In the genomic region with DNA sequence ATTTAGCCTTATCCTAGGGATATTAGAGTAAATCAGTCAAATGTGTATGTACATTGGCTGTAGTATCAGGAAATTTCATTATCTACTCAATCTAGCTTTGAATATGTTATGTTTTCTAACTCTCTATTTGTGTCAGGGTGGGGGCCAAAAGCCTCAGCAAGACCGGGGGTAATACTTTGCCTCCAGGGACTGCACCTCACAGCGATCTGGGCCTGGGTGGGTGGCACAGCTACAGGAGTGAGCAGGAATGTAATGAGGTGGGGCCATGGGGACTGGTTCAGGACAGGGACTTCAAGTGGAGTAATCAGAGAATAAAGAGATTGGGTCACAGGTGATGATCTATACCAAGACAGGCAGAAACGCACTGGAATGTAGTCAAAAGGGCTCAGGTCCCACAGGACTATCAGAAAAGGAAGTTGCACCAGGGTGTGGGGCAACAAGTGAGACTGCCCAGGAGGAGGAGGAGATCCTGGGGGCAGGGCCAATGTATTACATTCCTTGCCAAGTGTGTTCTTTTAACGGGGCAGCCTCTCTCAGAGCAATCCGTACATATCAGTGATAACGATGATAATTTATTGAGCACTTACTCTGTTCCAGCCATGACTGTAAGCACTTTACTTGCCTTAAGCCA, we compare ENCODE assay signal across 18 cellular contexts. TPM values are rescaled to one million over a fixed set of nuclear protein-coding genes. Genes with fewer than 3 reads are reported as not detected.
DNase-seq lines count a peak whose midpoint lies in the region; ATAC-seq and TF ChIP-seq lines count a peak whose summit lies in the region.
"Had no signal": no experiment of that assay in that cellular context is flagged by ENCODE, and none has a peak within 500 bp of the region (broad histone marks: within the 10 kb centered on the region; RNA-seq: fewer than 3 reads in every experiment).

No MANE protein-coding gene starts in this region.

- H3K4me3 ChIP-seq in NB4 (ENCODE audit: low read depth, low read length) (peak overlapping the region; percentile 16), esophagus (ENCODE audit: low read depth in 1 of 2, low read length in 2 of 2) (no peak overlapping the region), OCI-LY7 (ENCODE audit: low read depth, low read length, poor library complexity, severe bottlenecking) (no peak overlapping the region), A673 (ENCODE audit: low read depth, low read length, poor library complexity, severe bottlenecking) (no peak overlapping the region)
- H3K4me3 ChIP-seq: psoas muscle had no signal

- ATAC-seq in stimulated activated memory B cell treated with anti-CD40 and anti-IgM and Interleukin-4, amounts not matched to agents 10 μg/mL and 1 μg/mL and 100 μg/mL, for 72 hours = peak; percentile 47
- ATAC-seq: activated T-cell treated with anti-CD3 and anti-CD28 coated beads, Interleukin-2, amount 50 U/mL, for 4 hours; left lobe of liver; psoas muscle had no signal

- WGBS in esophagus, 2 donors = 76 to 87% methylated on average over 6 of the region's 6 CpGs

- peak overlapping the region; percentile 40 to 69 for H3K27ac ChIP-seq in esophagus (ENCODE audit: low read depth in 2 of 2, low read length in 1 of 2)
- H3K27ac ChIP-seq in OCI-LY7 (ENCODE audit: low read depth, low read length, poor library complexity, severe bottlenecking) = no peak overlapping the region
- H3K27ac ChIP-seq in A673 (ENCODE audit: low read depth, low read length, poor library complexity, severe bottlenecking) = no peak overlapping the region
- H3K27ac ChIP-seq: 22Rv1, psoas muscle had no signal

- CTCF ChIA-PET in OCI-LY7 (lab: Charles Lee; ENCODE audit: unreplicated experiment) (no interaction called here), A673 (lab: Charles Lee) (no interaction called here)

- H3K9me3 Mint-ChIP-seq in stimulated activated memory B cell treated with anti-CD40 and anti-IgM and Interleukin-4, amounts not matched to agents 10 μg/mL and 1 μg/mL and 100 μg/mL, for 72 hours = no peaks in the 10 kb centered on the region
- H3K9me3 Mint-ChIP-seq: activated T-cell treated with anti-CD3 and anti-CD28 coated beads, Interleukin-2, amount 50 U/mL, for 4 hours; CD4-positive, alpha-beta memory T cell had no signal

- no peak for TF ChIP-seq POLR2A in NB4 (IDR thresholded peaks at IDR 0.05; ENCODE audit: extremely low read depth, insufficient read length)

- no peaks in the 10 kb centered on the region for H3K79me2 ChIP-seq in OCI-LY7 (ENCODE audit: insufficient read depth, low read depth, low read length)

- H3K27me3 ChIP-seq in esophagus (ENCODE audit: control insufficient read depth in 1 of 2, insufficient read depth in 2 of 2, low read length in 2 of 2) (no peaks in the 10 kb centered on the region), A673 (replicated peaks; ENCODE audit: insufficient read depth, low read depth, low read length, poor library complexity) (no peaks in the 10 kb centered on the region)

- POLR2A ChIA-PET in OCI-LY7 (lab: Charles Lee) = interaction anchor here (0.6 kb wide), 1 partner anchor 162 kb away, joined by 3 read pairs; no protein-coding TSS in a partner anchor
- POLR2A ChIA-PET in A673 (lab: Charles Lee; ENCODE audit: low non-redundant PET) = no interaction called here

- no peak overlapping the region for H3K4me3 Mint-ChIP-seq in stimulated activated memory B cell treated with anti-CD40 and anti-IgM and Interleukin-4, amounts not matched to agents 10 μg/mL and 1 μg/mL and 100 μg/mL, for 72 hours
- H3K4me3 Mint-ChIP-seq: activated T-cell treated with anti-CD3 and anti-CD28 coated beads, Interleukin-2, amount 50 U/mL, for 4 hours; CD4-positive, alpha-beta memory T cell had no signal

- peaks cover 2% of the 10 kb centered on the region in 2 donors for H3K4me1 ChIP-seq in esophagus (ENCODE audit: control insufficient read depth in 2 of 2, insufficient read depth in 2 of 2, low read length in 1 of 2)
- H3K4me1 ChIP-seq in OCI-LY7 (ENCODE audit: insufficient read depth, low read length, poor library complexity, severe bottlenecking) = no peaks in the 10 kb centered on the region
- H3K4me1 ChIP-seq in A673 (ENCODE audit: insufficient read depth, low read length, poor library complexity, severe bottlenecking) = no peaks in the 10 kb centered on the region

- H3K9me3 ChIP-seq in esophagus (ENCODE audit: control insufficient read depth in 2 of 2, insufficient read depth in 1 of 2, low read depth in 1 of 2, low read length in 1 of 2) (no peaks in the 10 kb centered on the region), OCI-LY7 (ENCODE audit: low read length) (no peaks in the 10 kb centered on the region), A673 (ENCODE audit: low read depth, low read length, poor library complexity, severe bottlenecking) (no peaks in the 10 kb centered on the region)
- H3K9me3 ChIP-seq: psoas muscle had no signal

- TF ChIP-seq CTCF in NB4 (IDR thresholded peaks at IDR 0.05; ENCODE audit: low read depth, low read length) = no peak
- no peak for TF ChIP-seq CTCF in OCI-LY7 (conservative IDR thresholded peaks at IDR 0.05; ENCODE audit: low read length)
- TF ChIP-seq CTCF in A673 (conservative IDR thresholded peaks at IDR 0.05; ENCODE audit: low read depth, low read length) = no peak

- peak overlapping the region; percentile 71 for H3K27ac Mint-ChIP-seq in stimulated activated memory B cell treated with anti-CD40 and anti-IgM and Interleukin-4, amounts not matched to agents 10 μg/mL and 1 μg/mL and 100 μg/mL, for 72 hours

- H4K20me1 ChIP-seq in OCI-LY7 (ENCODE audit: insufficient read depth, low read length) = no peaks in the 10 kb centered on the region

- H3K36me3 ChIP-seq in esophagus (ENCODE audit: control insufficient read depth in 2 of 2, insufficient read depth in 2 of 2, low read length in 1 of 2) (no peaks in the 10 kb centered on the region), OCI-LY7 (ENCODE audit: insufficient read depth, low read length) (peaks cover 47% of the 10 kb centered on the region), A673 (ENCODE audit: insufficient read depth, low read length, poor library complexity, severe bottlenecking) (peaks cover 4% of the 10 kb centered on the region)

- no peak overlapping the region for H2AFZ ChIP-seq in OCI-LY7 (ENCODE audit: low read length)

- peaks cover 41% of the 10 kb centered on the region for H3K36me3 Mint-ChIP-seq in stimulated activated memory B cell treated with anti-CD40 and anti-IgM and Interleukin-4, amounts not matched to agents 10 μg/mL and 1 μg/mL and 100 μg/mL, for 72 hours

- BruUV-seq in OCI-LY7 (replicated peaks; lab: Mats Ljungman, UMichigan) (no TSS peak), A673 (replicated peaks; lab: Mats Ljungman, UMichigan) (no TSS peak)

- DNase-seq in SIG-M5 treated with dmso at 0.1 percent for 504 hours (lab: John Stamatoyannopoulos, UW; ENCODE audit: unreplicated experiment) = peak; percentile 59
- no peak for DNase-seq in SIG-M5 (lab: John Stamatoyannopoulos, UW)
- peak; percentile 93 for DNase-seq in NB4 (ENCODE audit: low read depth)
- DNase-seq in OCI-LY7 (ENCODE audit: low spot score) = no peak
- DNase-seq in A673 (ENCODE audit: low spot score) = no peak
- DNase-seq in retina = no peak
- DNase-seq: activated CD4-positive, alpha-beta T cell treated with anti-CD3 and anti-CD28 coated beads for 4 hours; activated T-cell treated with anti-CD3 and anti-CD28 coated beads, Interleukin-2, amount 50 U/mL, for 4 hours; amygdala; CD4-positive, alpha-beta memory T cell; NCI-H2081; NCI-H69; psoas muscle; T-helper 2 cell had no signal

- H3K27me3 Mint-ChIP-seq in stimulated activated memory B cell treated with anti-CD40 and anti-IgM and Interleukin-4, amounts not matched to agents 10 μg/mL and 1 μg/mL and 100 μg/mL, for 72 hours = no peaks in the 10 kb centered on the region
- H3K27me3 Mint-ChIP-seq: CD4-positive, alpha-beta memory T cell had no signal

- H3K4me1 Mint-ChIP-seq in stimulated activated memory B cell treated with anti-CD40 and anti-IgM and Interleukin-4, amounts not matched to agents 10 μg/mL and 1 μg/mL and 100 μg/mL, for 72 hours = peaks cover 23% of the 10 kb centered on the region

- no peaks in the 10 kb centered on the region for H3K9me2 ChIP-seq in OCI-LY7 (ENCODE audit: insufficient read depth, low read length)

- no peak overlapping the region for H3K4me2 ChIP-seq in OCI-LY7 (ENCODE audit: low read length)

- intact Hi-C loops in OCI-LY7 (cut with micrococcal nuclease; ENCODE audit: unreplicated experiment) = no loop called here
- intact Hi-C loops in A673 (cut with micrococcal nuclease; ENCODE audit: unreplicated experiment) = no loop called here

RNA-seq across cellular contexts. Expression of gene PIGU, which starts 54.0 kb away (rescaled TPM):
- 10 to 100 TPM; 14.2 to 22.5 TPM for polyA plus RNA-seq in esophagus
- 14.5 and 16.6 TPM in 2 replicates for total RNA-seq in OCI-LY7 (2014; rRNA removed; shearing (Covaris generic))
- total RNA-seq in OCI-LY7 (2022) = 27.7 and 27.9 TPM in 2 replicates
- 31.4 and 32.2 TPM in 2 replicates for total RNA-seq in A673 (2021)

Comparison
In these comparisons a context has a peak if more than half of its experiments do, and no peak if none do; other contexts are left out.
1. DNase-seq: peak in SIG-M5 treated with dmso at 0.1 percent for 504 hours (single experiment) and NB4 (single experiment); none in SIG-M5 (single experiment), OCI-LY7 (single experiment), A673 (single experiment) and retina (single experiment).
2. H3K27ac ChIP-seq: peak in esophagus (2 of 2); none in OCI-LY7 (single experiment) and A673 (single experiment).